8 cellular contexts compared by ENCODE assay signal in genomic region chr7:103296901-103297836, GRCh38. TPM values are rescaled to one million over a fixed set of nuclear protein-coding genes. Genes with fewer than 3 reads are reported as not detected.
DNase-seq lines count a peak whose midpoint lies in the region; ATAC-seq, FAIRE-seq and TF ChIP-seq lines count a peak whose summit lies in the region.

Gene PMPCB, plus strand, starts transcription at chr7:103297435. Its CDS starts 25 bp downstream, at chr7:103297460.

- no peaks in the 10 kb centered on the region for H4K20me1 ChIP-seq in SU-DHL-6 (ENCODE audit: low read depth, low read length)

- FAIRE-seq in pancreas (lab: Jason Lieb, UNC) = no peak

- peaks cover 22% of the 10 kb centered on the region for H3K36me3 ChIP-seq in SU-DHL-6 (ENCODE audit: low read length)
- peaks cover 0 to 13% (median 11%) of the 10 kb centered on the region in 3 donors for H3K36me3 ChIP-seq in pancreas
- peaks cover 27 to 32% (median 30%) of the 10 kb centered on the region in 3 donors for H3K36me3 ChIP-seq in tibial artery

- peak within 1 kb of the TSS; percentile 98 for H3K4me2 ChIP-seq in SU-DHL-6 (ENCODE audit: low read depth, low read length, poor library complexity, severe bottlenecking)

- peak; percentile 90 for DNase-seq in NCI-H128 (lab: John Stamatoyannopoulos, UW; ENCODE audit: unreplicated experiment)
- DNase-seq in activated naive CD8-positive, alpha-beta T cell treated with anti-CD3 and anti-CD28 coated beads, Interleukin-2, amount 50 U/mL, for 16 hours (ENCODE audit: low read depth, low spot score) = peak; percentile 93
- peak; percentile 99 for DNase-seq in Right ventricle myocardium inferior (ENCODE audit: missing footprints)
- DNase-seq in pancreas = peak; percentile 86 to 98 (median 94)
- peak; percentile 97 for DNase-seq in tibial artery

- H3K9me3 ChIP-seq in SU-DHL-6 (ENCODE audit: insufficient read depth, low read length) = no peaks in the 10 kb centered on the region
- no peaks in the 10 kb centered on the region for H3K9me3 ChIP-seq in pancreas
- no peaks in the 10 kb centered on the region for H3K9me3 ChIP-seq in tibial artery

- H3K4me1 ChIP-seq in pancreas (peaks cover 8 to 16% (median 13%) of the 10 kb centered on the region in 3 donors), tibial artery (peaks cover 0 to 24% (median 16%) of the 10 kb centered on the region in 4 donors)

- H3K9me2 ChIP-seq in SU-DHL-6 (replicated peaks; ENCODE audit: insufficient read depth, low read length) = no peaks in the 10 kb centered on the region

- intact Hi-C loops in Right ventricle myocardium inferior (cut with DNase I) = loop anchor here (5.0 kb wide), 1 partner anchor 45 kb away; the partner anchor contains the start of gene DNAJC2
- intact Hi-C loops in pancreas (cut with DNase I) = no loop called here
- intact Hi-C loops in tibial artery (cut with DNase I; ENCODE audit: low total_unique reads) = loop anchor here (5.0 kb wide), 1 partner anchor 150 kb away; the partner anchor contains the start of gene NAPEPLD

- peak within 1 kb of the TSS; percentile 86 for H3K4me3 ChIP-seq in SU-DHL-6 (ENCODE audit: insufficient read depth, low read length, poor library complexity, severe bottlenecking)
- peak within 1 kb of the TSS; percentile 68 to 88 (median 76) for H3K4me3 ChIP-seq in pancreas
- peak within 1 kb of the TSS; percentile 90 to 91 for H3K4me3 ChIP-seq in tibial artery

- 2% methylated on average over 51 to 52 of the region's 52 CpGs for WGBS in pancreas, 2 donors

- peak within 1 kb of the TSS; percentile 78 for H2AFZ ChIP-seq in SU-DHL-6 (ENCODE audit: low read depth, low read length, severe bottlenecking)

- peak within 1 kb of the TSS; percentile 79 for H3K9ac ChIP-seq in SU-DHL-6 (ENCODE audit: low read length)

- H3K79me2 ChIP-seq in SU-DHL-6 (ENCODE audit: insufficient read depth, low read length) = peaks cover 42% of the 10 kb centered on the region

- no peaks in the 10 kb centered on the region for H3F3A ChIP-seq in SU-DHL-6 (ENCODE audit: insufficient read depth)

- H3K27me3 ChIP-seq in SU-DHL-6 (ENCODE audit: low read length) (no peaks in the 10 kb centered on the region), pancreas (no peaks in the 10 kb centered on the region), tibial artery (no peaks in the 10 kb centered on the region)

- H3K27ac ChIP-seq in SU-DHL-6 (ENCODE audit: low read depth, low read length) (peak within 1 kb of the TSS; percentile 53), pancreas (peak within 1 kb of the TSS; percentile 56 to 81 (median 64)), tibial artery (peak within 1 kb of the TSS; percentile 90 to 91)

- peak; percentile 95 for ATAC-seq in HG02759 (IDR thresholded peaks at IDR 0.05; ENCODE audit: unreplicated experiment)
- peak; percentile 98 for ATAC-seq in Right ventricle myocardium inferior
- peak; percentile 97 to 100 (median 100) for ATAC-seq in pancreas

- TF ChIP-seq CTCF in GM12873 (IDR thresholded peaks at IDR 0.05; ENCODE audit: insufficient read depth, low read depth, low read length, missing control alignments) = peak; percentile 96
- TF ChIP-seq CTCF in SU-DHL-6 (IDR thresholded peaks at IDR 0.05; ENCODE audit: insufficient read depth, low read length, poor library complexity, severe bottlenecking) = peak; percentile 97
- peak; percentile 95 to 97 (median 96) for TF ChIP-seq CTCF in pancreas (IDR thresholded peaks at IDR 0.05)
- peak; percentile 94 to 95 for TF ChIP-seq CTCF in tibial artery (IDR thresholded peaks at IDR 0.05)

RNA-seq across cellular contexts. Expression of gene PMPCB, which starts in this region (rescaled TPM):
- total RNA-seq in Right ventricle myocardium inferior = 69.7 TPM
- 10 to 100 TPM; 27.8 to 40.1 (median 30.9) TPM for total RNA-seq in pancreas
- 10 to 100 TPM; 20.8 to 44.7 TPM for polyA plus RNA-seq in pancreas

Comparison
In these comparisons a context has a peak if more than half of its experiments do, and no peak if none do; other contexts are left out.
1. Peak in every context shown above with its lines: DNase-seq, ATAC-seq, H3K4me3 ChIP-seq and H3K27ac ChIP-seq.
2. intact Hi-C loops: an anchor here in Right ventricle myocardium inferior (5.0 kb wide) and tibial artery (5.0 kb wide); none called in pancreas.